Comparison of ENCODE assay signal across 11 cellular contexts in genomic region chr13:22449251-22449650, GRCh38.
"Had no signal": no experiment of that assay in that cellular context is flagged by ENCODE, and none has a peak within 500 bp of the region (broad histone marks: within the 10 kb centered on the region; RNA-seq: fewer than 3 reads in every experiment).

No MANE protein-coding gene starts in this region.

- H3K9ac ChIP-seq: GM23248, KMS-11 had no signal

- DNase-seq: GM23248, GOT3, H7, HFFc6, Karpas-422, KBM-7 had no signal

- H2AFZ ChIP-seq: GM23248 had no signal

- H3K27ac Mint-ChIP-seq: HFFc6 had no signal

- FAIRE-seq: HTR-8/SVneo had no signal

- H3K4me3 Mint-ChIP-seq: HFFc6 had no signal

- H3K4me2 ChIP-seq: KMS-11 had no signal

- H3K4me3 ChIP-seq: GM23248, HAP-1 had no signal

- H3K27ac ChIP-seq: GM23248, HL-60, KMS-11 had no signal

- H3K9me3 ChIP-seq: HAP-1 had no signal

- H3K36me3 ChIP-seq: HAP-1 had no signal

- ATAC-seq: HCT116 had no signal

- H3K4me1 ChIP-seq: HAP-1 had no signal
